19 cellular contexts compared by ENCODE assay signal in the genomic region with DNA sequence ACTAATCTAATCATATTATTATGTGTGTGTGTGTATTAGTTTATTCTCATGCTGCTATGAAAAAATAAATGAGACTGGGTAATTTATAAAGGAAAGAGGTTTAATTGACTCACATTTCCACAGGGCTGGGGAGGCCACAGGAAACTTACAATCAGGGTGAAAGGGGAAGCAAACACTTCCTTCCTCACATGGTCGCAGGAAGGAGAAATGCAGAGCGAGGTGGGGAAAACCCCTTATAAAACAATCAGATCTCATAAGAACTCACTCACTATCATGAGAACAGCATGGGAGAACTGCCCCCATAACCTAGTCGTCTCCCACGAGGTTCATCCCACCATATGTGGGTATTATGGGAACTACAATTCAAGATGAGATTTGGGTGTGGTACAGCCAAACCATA.
A peak's percentile ranks its signal among the peaks of the same experiment; 100 is the strongest.
DNase-seq lines count a peak whose midpoint lies in the region; ATAC-seq, FAIRE-seq and TF ChIP-seq lines count a peak whose summit lies in the region.
"Had no signal": no experiment of that assay in that cellular context is flagged by ENCODE, and none has a peak within 500 bp of the region (broad histone marks: within the 10 kb centered on the region; RNA-seq: fewer than 3 reads in every experiment).

No MANE protein-coding gene starts in this region.

- no peak for TF ChIP-seq CTCF in PC-3 (conservative IDR thresholded peaks at IDR 0.05; ENCODE audit: low read depth, low read length)

- peaks cover 20% of the 10 kb centered on the region for H3K4me1 ChIP-seq in PC-3 (ENCODE audit: insufficient read depth, low read length)
- H3K4me1 ChIP-seq: BE2C had no signal

- no peak overlapping the region for H3K4me2 ChIP-seq in PC-3 (ENCODE audit: low read length)
- H3K4me2 ChIP-seq: GM23338 had no signal

- no peaks in the 10 kb centered on the region for H4K20me1 ChIP-seq in PC-3 (ENCODE audit: low read length)

- ATAC-seq in PC-3 = no peak
- ATAC-seq: GM23338 had no signal

- no peak overlapping the region for H2AFZ ChIP-seq in PC-3 (ENCODE audit: low read length)
- H2AFZ ChIP-seq: GM23338 had no signal

- no peak overlapping the region for H3K9ac ChIP-seq in PC-3 (ENCODE audit: low read length)

- CTCF ChIA-PET in PC-3 (lab: Charles Lee) = no interaction called here

- no peaks in the 10 kb centered on the region for H3K27me3 ChIP-seq in PC-3 (ENCODE audit: low read length)
- H3K27me3 ChIP-seq: BE2C had no signal

- peaks cover 4% of the 10 kb centered on the region for H3F3A ChIP-seq in PC-3 (ENCODE audit: low read length, unreplicated experiment)

- no peak for TF ChIP-seq POLR2A in GM12891 (IDR thresholded peaks at IDR 0.05; ENCODE audit: low read depth, low read length)

- BruUV-seq in PC-3 (replicated peaks; lab: Mats Ljungman, UMichigan) = no TSS peak

- H3K36me3 ChIP-seq in PC-3 (ENCODE audit: low read depth, low read length) = no peaks in the 10 kb centered on the region
- H3K36me3 ChIP-seq: BE2C had no signal

- H3K9me3 ChIP-seq in PC-3 (ENCODE audit: low read length) = no peaks in the 10 kb centered on the region
- H3K9me3 ChIP-seq: BE2C had no signal

- intact Hi-C loops in PC-3 (cut with micrococcal nuclease) = no loop called here
- intact Hi-C loops in posterior vena cava (cut with DNase I) = loop anchor here in 1 of 2 donors (5.0 kb wide), 1 partner anchor 1960 kb away; no protein-coding TSS in a partner anchor

- DNase-seq in PC-3 (no peak), dermis blood vessel endothelial cell (peak; percentile 89), lung microvascular endothelial cell (ENCODE audit: low read depth in 2 of 2) (peak; percentile 70 to 85), posterior vena cava (ENCODE audit: low spot score) (no peak), GM12891 (ENCODE audit: insufficient read length, low spot score) (no peak), NCI-H2107 (lab: John Stamatoyannopoulos, UW) (no peak)
- DNase-seq in activated CD4-positive, alpha-beta T cell treated with anti-CD3 and anti-CD28 coated beads for 4 hours = no peak
- DNase-seq: ACHN; BE2C; CD4-positive, alpha-beta memory T cell; DMS53; DND-41; HCEC 1CT had no signal

- H3K79me2 ChIP-seq in PC-3 (ENCODE audit: low read length) = no peaks in the 10 kb centered on the region

- H3K4me3 ChIP-seq in PC-3 (ENCODE audit: low read length) = no peak overlapping the region
- H3K4me3 ChIP-seq: GM23338 had no signal

- H3K27ac ChIP-seq in PC-3 (ENCODE audit: low read length) = peak overlapping the region; percentile 92; the same call in 1 of the 2 replicates
- H3K27ac ChIP-seq: HL-60 had no signal

- no peak for FAIRE-seq in GM12891 (lab: Jason Lieb, UNC)
- FAIRE-seq: A204.1, G401.6, GM12892, H54 had no signal

- H3K9me2 ChIP-seq in PC-3 (replicated peaks; ENCODE audit: low read length) = no peaks in the 10 kb centered on the region

- POLR2A ChIA-PET in PC-3 (lab: Charles Lee; ENCODE audit: unreplicated experiment) = no interaction called here

TF ChIP-seq in GM12891, 5 proteins besides CTCF, POLR2A, EP300 and RAD21:
- no peak for TF ChIP-seq PAX5 (IDR thresholded peaks at IDR 0.05; ENCODE audit: insufficient read depth, low read length, severe bottlenecking)
- TF ChIP-seq SPI1 (IDR thresholded peaks at IDR 0.05; ENCODE audit: low read depth, low read length) = no peak
- TF ChIP-seq POLR2AphosphoS5 (IDR thresholded peaks at IDR 0.05; ENCODE audit: low read depth, low read length) = no peak
- no peak for TF ChIP-seq TAF1 (IDR thresholded peaks at IDR 0.05; ENCODE audit: low read depth, low read length)
- no peak for TF ChIP-seq POU2F2 (IDR thresholded peaks at IDR 0.05; ENCODE audit: low read depth, low read length)

Comparison
In these comparisons a context has a peak if more than half of its experiments do, and no peak if none do; other contexts are left out.
1. DNase-seq: peak in dermis blood vessel endothelial cell (single experiment) and lung microvascular endothelial cell (2 of 2); none in PC-3 (single experiment), posterior vena cava (single experiment), activated CD4-positive, alpha-beta T cell treated with anti-CD3 and anti-CD28 coated beads for 4 hours (0 of 2), GM12891 (single experiment) and NCI-H2107 (single experiment).